ENCODE assay signal across 8 cellular contexts in the genomic region with DNA sequence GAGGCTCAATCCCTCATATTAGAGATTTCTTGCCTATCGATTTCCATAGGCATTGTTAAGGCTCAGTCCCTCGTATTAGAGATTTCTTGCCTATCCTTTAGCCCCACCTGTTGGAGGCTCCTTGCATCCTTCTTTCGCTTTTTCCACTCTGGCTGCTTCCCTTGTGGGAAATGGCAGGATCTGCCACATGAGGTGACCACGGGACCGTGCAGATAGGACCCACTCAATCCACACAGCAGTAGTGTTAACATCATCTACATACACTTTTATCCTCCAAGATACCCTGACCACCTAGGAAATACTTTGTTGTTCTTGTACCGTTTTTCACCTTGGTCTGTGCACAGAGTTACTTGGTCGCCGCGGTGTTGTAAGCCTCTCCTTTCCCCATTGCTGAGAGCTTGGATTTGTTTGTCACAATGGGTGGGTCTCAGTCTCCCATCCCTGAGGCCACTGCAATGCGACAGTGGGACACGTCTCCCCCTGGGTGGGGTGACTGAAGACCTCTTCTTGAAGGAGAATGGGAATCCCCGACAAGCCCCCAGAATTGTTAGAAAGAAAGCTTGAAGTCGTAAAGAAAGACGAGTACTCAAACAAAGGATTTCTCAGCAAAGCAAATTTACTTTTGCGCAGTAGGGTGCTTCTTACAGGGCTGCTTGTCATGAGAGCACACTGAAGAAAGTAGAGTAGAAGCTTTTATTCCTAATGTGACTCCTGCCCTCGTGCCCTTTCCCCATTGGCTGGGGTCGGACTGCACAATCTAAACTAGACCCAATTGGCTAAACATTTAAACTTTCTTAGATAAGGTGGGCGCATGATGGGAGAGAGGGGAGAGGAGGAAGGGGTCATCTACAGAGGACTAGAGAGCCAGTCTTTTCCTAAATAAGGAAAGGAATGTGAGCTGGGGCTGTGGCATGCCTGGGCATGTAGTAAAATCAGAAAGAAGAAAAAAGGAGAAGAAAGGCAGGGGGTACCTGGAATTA. TPM values are rescaled to one million over a fixed set of nuclear protein-coding genes. Genes with fewer than 3 reads are reported as not detected.
A peak's percentile ranks its signal among the peaks of the same experiment; 100 is the strongest.
DNase-seq lines count a peak whose midpoint lies in the region; TF ChIP-seq lines count a peak whose summit lies in the region.

No MANE protein-coding gene starts in this region.

- no peaks in the 10 kb centered on the region for H3K9me3 ChIP-seq in neural cell (ENCODE audit: low read length)

- no peak overlapping the region for H3K27ac ChIP-seq in neural cell (ENCODE audit: low read length)

- peak; percentile 77 for TF ChIP-seq CTCF in epithelial cell of proximal tubule (conservative IDR thresholded peaks at IDR 0.05; ENCODE audit: low read depth, low read length)
- TF ChIP-seq CTCF in neural cell (IDR thresholded peaks at IDR 0.05; ENCODE audit: poor library complexity, severe bottlenecking) = peak; percentile 76
- no peak for TF ChIP-seq CTCF in glutamatergic neuron (IDR thresholded peaks at IDR 0.05; ENCODE audit: partially characterized antibody, unreplicated experiment)

- H3K36me3 Mint-ChIP-seq in glutamatergic neuron (ENCODE audit: unreplicated experiment) = no peaks in the 10 kb centered on the region

- no peaks in the 10 kb centered on the region for H3K27me3 Mint-ChIP-seq in glutamatergic neuron (ENCODE audit: unreplicated experiment)

- TF ChIP-seq EP300 in neural cell (conservative IDR thresholded peaks at IDR 0.05; ENCODE audit: poor library complexity, severe bottlenecking) = no peak

- peak; percentile 81 for TF ChIP-seq RAD21 in neural cell (conservative IDR thresholded peaks at IDR 0.05)

- DNase-seq in NCI-H446 (lab: John Stamatoyannopoulos, UW) (peak; percentile 2 to 27), NCI-H446 treated with DMSO at 0.1 percent for 48 hours (lab: John Stamatoyannopoulos, UW) (no peak), NCI-H460 (ENCODE audit: extremely low read depth, low read depth) (peak; percentile 56), epithelial cell of proximal tubule (ENCODE audit: low read depth) (no peak), glutamatergic neuron (no peak), DMS114 treated with DMSO at 0.1 percent for 48 hours (lab: John Stamatoyannopoulos, UW; ENCODE audit: unreplicated experiment) (no peak)
- no peak for DNase-seq in stimulated activated CD4-positive, alpha-beta T cell treated with anti-CD3 and anti-CD28 coated beads, Interleukin-12 subunit alpha, Interleukin-12 subunit beta, amount 100 ng/mL, for 4 hours

- H3K4me3 Mint-ChIP-seq in glutamatergic neuron (ENCODE audit: unreplicated experiment) = no peak overlapping the region

- no peaks in the 10 kb centered on the region for H3K27me3 ChIP-seq in neural cell (ENCODE audit: insufficient read depth, low read depth, low read length)

- no peaks in the 10 kb centered on the region for H4K20me1 ChIP-seq in neural cell (ENCODE audit: insufficient read depth)

- H3K9ac ChIP-seq in neural cell (ENCODE audit: low read length) = peak overlapping the region; percentile 20

- peaks cover 2% of the 10 kb centered on the region for H3K9me3 Mint-ChIP-seq in glutamatergic neuron (ENCODE audit: unreplicated experiment)

- H3K36me3 ChIP-seq in neural cell (ENCODE audit: insufficient read depth, low read length) = no peaks in the 10 kb centered on the region

- H3K4me1 Mint-ChIP-seq in glutamatergic neuron (ENCODE audit: low read depth, unreplicated experiment) = no peaks in the 10 kb centered on the region

- H3K79me2 ChIP-seq in neural cell (replicated peaks; ENCODE audit: insufficient read depth, low read length) = peaks cover under 1% of the 10 kb centered on the region

- H3K27ac Mint-ChIP-seq in glutamatergic neuron (ENCODE audit: unreplicated experiment) = no peak overlapping the region

- no peak overlapping the region for H3K4me2 ChIP-seq in neural cell (ENCODE audit: low read length)

- no peak overlapping the region for H2AFZ ChIP-seq in neural cell (ENCODE audit: low read depth, low read length)

- H3K9me2 ChIP-seq in neural cell (ENCODE audit: insufficient read depth, low read length) = no peaks in the 10 kb centered on the region

- no peaks in the 10 kb centered on the region for H3F3A ChIP-seq in neural cell (ENCODE audit: insufficient read depth, low read length, poor library complexity, severe bottlenecking)

- H3K4me3 ChIP-seq in epithelial cell of proximal tubule (ENCODE audit: low read depth, low read length) (no peak overlapping the region), neural cell (ENCODE audit: low read length) (peak overlapping the region; percentile 62)

TF ChIP-seq in neural cell, 6 proteins besides CTCF, POLR2A, EP300 and RAD21:
- peak; percentile 46 for TF ChIP-seq REST (IDR thresholded peaks at IDR 0.05; ENCODE audit: borderline replicate concordance)
- TF ChIP-seq EZH2 (IDR thresholded peaks at IDR 0.05; ENCODE audit: borderline replicate concordance, insufficient read depth, low read length, poor library complexity, severe bottlenecking) = no peak
- TF ChIP-seq SMC3 (conservative IDR thresholded peaks at IDR 0.05; ENCODE audit: poor library complexity) = peak; percentile 69
- TF ChIP-seq POLR2AphosphoS5 (IDR thresholded peaks at IDR 0.05) = peak; percentile 21
- peak; percentile 44 for TF ChIP-seq MXI1 (conservative IDR thresholded peaks at IDR 0.05; ENCODE audit: poor library complexity, severe bottlenecking)
- peak; percentile 30 for TF ChIP-seq TAF1 (IDR thresholded peaks at IDR 0.05; ENCODE audit: low read depth)
TF ChIP-seq in neural cell: peak in this region for 5.

RNA-seq across cellular contexts. Expression of gene IFT74, which starts 19.8 kb away (rescaled TPM):
- 16.8 and 20.7 TPM in 2 replicates for total RNA-seq in NCI-H460 (2014; rRNA removed; shearing (Covaris generic))
- 5.9 and 7.2 TPM in 2 replicates for polyA plus RNA-seq in NCI-H460 (2014; cell fraction: nucleus; rRNA removed)
- total RNA-seq in epithelial cell of proximal tubule (7.2 and 17.5 TPM in 2 replicates), glutamatergic neuron (ENCODE audit: unreplicated experiment) (6.0 TPM)
- 10.9 and 11.3 TPM in 2 replicates for polyA plus RNA-seq in neural cell
- 22.4 and 23.2 TPM in 2 replicates for polyA minus RNA-seq in neural cell

RNA-seq across cellular contexts. Expression of gene PLAA, which starts 29.0 kb away (rescaled TPM):
- 14.7 and 22.3 TPM in 2 replicates for total RNA-seq in NCI-H460 (2014; rRNA removed; shearing (Covaris generic))
- 12.7 and 24.3 TPM in 2 replicates for polyA plus RNA-seq in NCI-H460 (2014; cell fraction: nucleus; rRNA removed)
- total RNA-seq in epithelial cell of proximal tubule (26.8 and 46.1 TPM in 2 replicates), glutamatergic neuron (ENCODE audit: unreplicated experiment) (53.4 TPM)
- 27.4 and 30.6 TPM in 2 replicates for polyA plus RNA-seq in neural cell
- 72.1 and 83.5 TPM in 2 replicates for polyA minus RNA-seq in neural cell

RNA-seq across cellular contexts. Expression of gene LRRC19, which starts 29.5 kb away (rescaled TPM):
- total RNA-seq in NCI-H460 (2014; rRNA removed; shearing (Covaris generic)) = not detected in 2 replicates
- not detected in 2 replicates for polyA plus RNA-seq in NCI-H460 (2014; cell fraction: nucleus; rRNA removed)
- total RNA-seq in epithelial cell of proximal tubule (not detected in 2 replicates), glutamatergic neuron (ENCODE audit: unreplicated experiment) (not detected)
- polyA plus RNA-seq in neural cell = not detected in 2 replicates
- polyA minus RNA-seq in neural cell = not detected in 2 replicates

Comparison
In these comparisons a context has a peak if more than half of its experiments do, and no peak if none do; other contexts are left out.
1. DNase-seq: peak in NCI-H446 (2 of 2) and NCI-H460 (single experiment); none in NCI-H446 treated with DMSO at 0.1 percent for 48 hours (single experiment), epithelial cell of proximal tubule (single experiment), glutamatergic neuron (single experiment), stimulated activated CD4-positive, alpha-beta T cell treated with anti-CD3 and anti-CD28 coated beads, Interleukin-12 subunit alpha, Interleukin-12 subunit beta, amount 100 ng/mL, for 4 hours (single experiment) and DMS114 treated with DMSO at 0.1 percent for 48 hours (single experiment).